Comparison of ENCODE assay signal across 8 cellular contexts in the genomic region with DNA sequence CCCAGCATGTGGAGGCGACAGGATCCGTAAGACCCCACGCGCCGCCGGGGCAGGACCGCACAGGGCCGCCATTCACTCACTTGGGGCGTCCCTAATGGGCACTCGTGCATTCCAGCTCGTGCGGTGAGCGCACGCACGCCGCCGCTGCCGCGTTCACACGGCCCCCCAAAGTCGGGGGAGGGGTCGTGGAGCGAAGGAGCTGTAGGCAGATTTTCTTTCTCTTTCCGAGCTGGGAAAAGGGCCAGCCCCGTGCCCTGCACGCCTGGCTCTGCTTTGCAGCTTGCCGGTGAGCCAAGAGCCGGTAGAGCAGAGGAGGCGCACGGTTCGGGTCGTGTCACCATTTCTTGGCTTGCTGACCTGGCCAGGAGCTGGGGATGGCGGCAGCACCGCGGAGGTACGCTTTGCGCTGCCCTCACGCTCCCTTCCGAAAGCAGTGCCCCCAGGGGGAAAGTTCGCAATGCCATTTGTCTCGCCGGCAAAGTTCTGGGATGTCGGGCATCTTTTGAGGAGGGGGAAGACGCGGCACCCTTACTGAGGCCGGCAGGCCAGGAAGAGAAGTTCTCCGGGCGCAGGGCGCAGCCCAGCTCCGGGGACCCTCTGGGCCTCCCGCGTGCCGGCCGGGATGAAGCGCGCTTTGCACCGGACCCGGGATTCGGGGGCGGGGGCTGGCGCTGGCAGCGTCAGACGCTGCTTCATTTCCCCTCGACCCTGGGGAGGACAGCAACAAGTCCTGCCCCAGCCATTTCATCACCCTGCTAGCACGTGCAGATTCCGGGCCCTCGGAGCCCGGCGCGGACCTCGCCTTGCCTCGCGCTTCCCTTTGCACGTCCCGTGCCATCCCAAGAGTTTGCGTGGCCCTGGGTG. TPM values are rescaled to one million over a fixed set of nuclear protein-coding genes. Genes with fewer than 3 reads are reported as not detected.
DNase-seq lines count a peak whose midpoint lies in the region; ATAC-seq and TF ChIP-seq lines count a peak whose summit lies in the region.

No MANE protein-coding gene starts in this region.

- WGBS in esophagus, 2 donors = 3% methylated on average over 76 of the region's 76 CpGs

- CTCF ChIA-PET in PC-3 (lab: Charles Lee) = interaction anchor here (0.5 kb wide), 1 partner anchor 246 kb away, joined by 3 read pairs; no protein-coding TSS in a partner anchor
- CTCF ChIA-PET in CD4-positive, alpha-beta memory T cell (lab: Charles Lee; ENCODE audit: partially characterized antibody) = no interaction called here
- CTCF ChIA-PET in CD4-positive, alpha-beta T cell (lab: Charles Lee) = no interaction called here

- DNase-seq in GM13976 (ENCODE audit: low spot score) (peak; percentile 61), PC-3 (no peak), progenitor cell of endocrine pancreas (ENCODE audit: low spot score, unreplicated experiment) (no peak), NCI-H510A (lab: John Stamatoyannopoulos, UW) (no peak), NOMO-1 treated with DMSO at 0.1 percent for 48 hours (lab: John Stamatoyannopoulos, UW; ENCODE audit: unreplicated experiment) (no peak)
- DNase-seq in CD4-positive, alpha-beta memory T cell = no peak
- no peak for DNase-seq in CD4-positive, alpha-beta T cell

- H3K27me3 Mint-ChIP-seq in progenitor cell of endocrine pancreas = peaks cover 53% of the 10 kb centered on the region
- peaks cover 49 to 62% of the 10 kb centered on the region in 2 donors for H3K27me3 Mint-ChIP-seq in CD4-positive, alpha-beta memory T cell
- peaks cover 87% of the 10 kb centered on the region for H3K27me3 Mint-ChIP-seq in CD4-positive, alpha-beta T cell

- H3K9me3 Mint-ChIP-seq in progenitor cell of endocrine pancreas (ENCODE audit: low read depth) = no peaks in the 10 kb centered on the region
- H3K9me3 Mint-ChIP-seq in CD4-positive, alpha-beta memory T cell = peaks cover 0 to 3% (median 0%) of the 10 kb centered on the region in 8 donors
- no peaks in the 10 kb centered on the region for H3K9me3 Mint-ChIP-seq in CD4-positive, alpha-beta T cell

- H4K20me1 ChIP-seq in PC-3 (ENCODE audit: low read length) = peaks cover 40% of the 10 kb centered on the region

- no peaks in the 10 kb centered on the region for H3K9me2 ChIP-seq in PC-3 (replicated peaks; ENCODE audit: low read length)

- in situ Hi-C loops in GM13976 (cut with MboI; ENCODE audit: low sequenced_read_pairs, unreplicated experiment) = no loop called here

- no peak for TF ChIP-seq CTCF in GM13976 (IDR thresholded peaks at IDR 0.05; ENCODE audit: borderline replicate concordance, control extremely low read depth, extremely low read depth, insufficient read depth, missing control alignments)
- TF ChIP-seq CTCF in PC-3 (conservative IDR thresholded peaks at IDR 0.05; ENCODE audit: low read depth, low read length) = no peak
- no peak for TF ChIP-seq CTCF in progenitor cell of endocrine pancreas (IDR thresholded peaks at IDR 0.05; ENCODE audit: unreplicated experiment)
- TF ChIP-seq CTCF in CD4-positive, alpha-beta T cell (IDR thresholded peaks at IDR 0.05) = no peak

- peak overlapping the region; percentile 77 for H3K9ac ChIP-seq in PC-3 (ENCODE audit: low read length)

- H3K79me2 ChIP-seq in PC-3 (ENCODE audit: low read length) = peaks cover 50% of the 10 kb centered on the region

- H3K4me1 Mint-ChIP-seq in progenitor cell of endocrine pancreas (ENCODE audit: low read depth) = peaks cover 21% of the 10 kb centered on the region
- peaks cover 7 to 30% (median 18%) of the 10 kb centered on the region in 4 donors for H3K4me1 Mint-ChIP-seq in CD4-positive, alpha-beta memory T cell
- H3K4me1 Mint-ChIP-seq in CD4-positive, alpha-beta T cell (ENCODE audit: low read depth) = peaks cover 25% of the 10 kb centered on the region

- POLR2A ChIA-PET in PC-3 (lab: Charles Lee; ENCODE audit: unreplicated experiment) = interaction anchor here (0.6 to 1.1 kb wide), 4 partner anchors 8 to 128 kb away, joined by 3 to 6 read pairs (median 5); no protein-coding TSS in a partner anchor
- POLR2A ChIA-PET in CD4-positive, alpha-beta memory T cell (lab: Charles Lee; ENCODE audit: partially characterized antibody) = no interaction called here
- POLR2A ChIA-PET in CD4-positive, alpha-beta T cell (lab: Charles Lee) = no interaction called here

- no peak for ATAC-seq in PC-3
- ATAC-seq in CD4-positive, alpha-beta T cell (ENCODE audit: poor library complexity) = no peak

- peak overlapping the region; percentile 89 for H3K4me2 ChIP-seq in PC-3 (ENCODE audit: low read length)

- no TSS peak for BruUV-seq in PC-3 (replicated peaks; lab: Mats Ljungman, UMichigan)

- H3K27ac ChIP-seq in PC-3 (ENCODE audit: low read length) (peak overlapping the region; percentile 17), esophagus (ENCODE audit: low read depth in 2 of 2, low read length in 1 of 2) (no peak overlapping the region)
- no peak overlapping the region for H3K27ac ChIP-seq in CD4-positive, alpha-beta memory T cell (ENCODE audit: low read depth, low read length)
- no peak overlapping the region for H3K27ac ChIP-seq in CD4-positive, alpha-beta T cell (ENCODE audit: low read depth, low read length)

- H3K27ac Mint-ChIP-seq in progenitor cell of endocrine pancreas = peak overlapping the region; percentile 84
- H3K27ac Mint-ChIP-seq in CD4-positive, alpha-beta memory T cell = no peak overlapping the region
- no peak overlapping the region for H3K27ac Mint-ChIP-seq in CD4-positive, alpha-beta T cell

- H3K4me1 ChIP-seq in PC-3 (ENCODE audit: insufficient read depth, low read length) (peaks cover 37% of the 10 kb centered on the region), esophagus (ENCODE audit: control insufficient read depth in 2 of 2, insufficient read depth in 2 of 2, low read length in 1 of 2) (peaks cover 14 to 19% of the 10 kb centered on the region in 2 donors)
- peaks cover 4% of the 10 kb centered on the region for H3K4me1 ChIP-seq in CD4-positive, alpha-beta memory T cell (ENCODE audit: insufficient read depth, low read length)

- peak overlapping the region; percentile 83; the same call in 1 of the 2 replicates for H2AFZ ChIP-seq in PC-3 (ENCODE audit: low read length)

- H3K4me3 ChIP-seq in PC-3 (ENCODE audit: low read length) (peak overlapping the region; percentile 75), esophagus (ENCODE audit: low read depth in 1 of 2, low read length in 2 of 2) (peak overlapping the region; percentile 9 to 20)
- no peak overlapping the region for H3K4me3 ChIP-seq in CD4-positive, alpha-beta memory T cell (ENCODE audit: low read length in 2 of 2)

- peaks cover 9% of the 10 kb centered on the region for H3K36me3 Mint-ChIP-seq in progenitor cell of endocrine pancreas (ENCODE audit: insufficient read depth)
- no peaks in the 10 kb centered on the region for H3K36me3 Mint-ChIP-seq in CD4-positive, alpha-beta memory T cell
- H3K36me3 Mint-ChIP-seq in CD4-positive, alpha-beta T cell (ENCODE audit: low read depth) = no peaks in the 10 kb centered on the region

- H3K36me3 ChIP-seq in PC-3 (ENCODE audit: low read depth, low read length) (peaks cover 39% of the 10 kb centered on the region), esophagus (ENCODE audit: control insufficient read depth in 2 of 2, insufficient read depth in 2 of 2, low read length in 1 of 2) (no peaks in the 10 kb centered on the region)
- no peaks in the 10 kb centered on the region for H3K36me3 ChIP-seq in CD4-positive, alpha-beta memory T cell (ENCODE audit: insufficient read depth, low read length)

- H3K9me3 ChIP-seq in PC-3 (ENCODE audit: low read length) (no peaks in the 10 kb centered on the region), esophagus (ENCODE audit: control insufficient read depth in 2 of 2, insufficient read depth in 1 of 2, low read depth in 1 of 2, low read length in 1 of 2) (no peaks in the 10 kb centered on the region)
- H3K9me3 ChIP-seq in CD4-positive, alpha-beta memory T cell (ENCODE audit: control insufficient read depth in 1 of 2, low read length in 2 of 2) = no peaks in the 10 kb centered on the region
- H3K9me3 ChIP-seq in CD4-positive, alpha-beta T cell (ENCODE audit: control insufficient read depth, low read length) = no peaks in the 10 kb centered on the region

- H3K27me3 ChIP-seq in PC-3 (ENCODE audit: low read length) (no peaks in the 10 kb centered on the region), esophagus (ENCODE audit: control insufficient read depth in 1 of 2, insufficient read depth in 2 of 2, low read length in 2 of 2) (peaks cover 0 to 21% of the 10 kb centered on the region in 2 donors)
- H3K27me3 ChIP-seq in CD4-positive, alpha-beta memory T cell (ENCODE audit: insufficient read depth, low read length) = peaks cover 20% of the 10 kb centered on the region
- H3K27me3 ChIP-seq in CD4-positive, alpha-beta T cell (ENCODE audit: control insufficient read depth, insufficient read depth, low read length) = peaks cover 73% of the 10 kb centered on the region

- intact Hi-C loops in PC-3 (cut with micrococcal nuclease) = loop anchor here (10.0 kb wide), 1 partner anchor 577 kb away; no protein-coding TSS in a partner anchor
- intact Hi-C loops in CD4-positive, alpha-beta memory T cell (cut with micrococcal nuclease) = no loop called here
- intact Hi-C loops in CD4-positive, alpha-beta T cell (cut with DNase I, micrococcal nuclease) = no loop called here

- peak overlapping the region; percentile 88 for H3K4me3 Mint-ChIP-seq in progenitor cell of endocrine pancreas (ENCODE audit: low read depth)
- H3K4me3 Mint-ChIP-seq in CD4-positive, alpha-beta memory T cell = peak overlapping the region in 3 of 8 donors; percentile 31 to 68 (median 58)
- no peak overlapping the region for H3K4me3 Mint-ChIP-seq in CD4-positive, alpha-beta T cell

- H3F3A ChIP-seq in PC-3 (ENCODE audit: low read length, unreplicated experiment) = peaks cover 5% of the 10 kb centered on the region

RNA-seq across cellular contexts. Expression of gene STC2, which starts 0.9 kb away (rescaled TPM):
- total RNA-seq in PC-3 (2014; rRNA removed) (99.9 and 182 TPM in 2 replicates), progenitor cell of endocrine pancreas (12.2 and 20.2 TPM in 2 replicates)
- polyA plus RNA-seq in esophagus = 1 to 10 TPM in 1 of 2 donors, under 1 TPM in 1; 0.35 to 1.4 TPM
- not detected for total RNA-seq in CD4-positive, alpha-beta memory T cell
- not detected for polyA plus RNA-seq in CD4-positive, alpha-beta memory T cell
- total RNA-seq in CD4-positive, alpha-beta T cell = not detected

Comparison
In these comparisons a context has a peak if more than half of its experiments do, and no peak if none do; other contexts are left out.
1. H3K4me3 ChIP-seq: peak in PC-3 (single experiment) and esophagus (2 of 2); none in CD4-positive, alpha-beta memory T cell (0 of 2).
2. RNA of gene STC2, which starts 0.9 kb away (total RNA-seq): 99.9 to 182 TPM in PC-3 and 12.2 to 20.2 TPM in progenitor cell of endocrine pancreas; not detected in CD4-positive, alpha-beta T cell and not detected in CD4-positive, alpha-beta memory T cell; every median in the first group is over 10 times any median in the second.